In the genomic region with DNA sequence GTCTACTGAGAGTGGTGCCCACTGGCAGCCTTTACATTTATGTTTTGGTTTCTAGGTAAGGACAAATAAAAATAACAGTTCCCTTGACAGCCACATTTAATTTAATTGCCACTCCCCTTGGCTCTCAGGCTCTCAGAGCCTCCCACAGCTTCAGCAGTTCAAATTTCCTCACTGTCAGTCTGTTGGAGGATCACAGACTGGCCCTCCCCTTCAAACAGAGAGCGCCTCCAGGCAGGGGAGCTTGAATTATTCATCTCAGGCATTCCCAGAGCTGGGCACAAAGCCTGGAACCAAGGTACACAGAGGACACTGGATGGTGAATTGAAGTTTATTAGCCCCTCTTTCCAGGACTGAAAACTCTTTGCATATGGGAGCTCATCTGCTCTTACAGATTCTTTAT, we compare ENCODE assay signal across 12 cellular contexts.
DNase-seq lines count a peak whose midpoint lies in the region; ATAC-seq, FAIRE-seq and TF ChIP-seq lines count a peak whose summit lies in the region.
"Had no signal": no experiment of that assay in that cellular context is flagged by ENCODE, and none has a peak within 500 bp of the region (broad histone marks: within the 10 kb centered on the region; RNA-seq: fewer than 3 reads in every experiment).

No MANE protein-coding gene starts in this region.

- ATAC-seq in HepG2 (no peak), HG02981 (IDR thresholded peaks at IDR 0.05; ENCODE audit: unreplicated experiment) (no peak)
- ATAC-seq: left colon had no signal

- TF ChIP-seq CTCF in HepG2 (CRISPR knock-in tag; IDR thresholded peaks at IDR 0.05) = no peak

- TF ChIP-seq EP300 in HepG2 (IDR thresholded peaks at IDR 0.05; ENCODE audit: low read depth in 2 of 2, low read length in 2 of 2) = no peak
- TF ChIP-seq EP300 in HepG2 (CRISPR knock-in tag; IDR thresholded peaks at IDR 0.05; ENCODE audit: borderline replicate concordance) = no peak

- no peak for FAIRE-seq in HepG2 (lab: Jason Lieb, UNC)

- H3K79me2 ChIP-seq in HepG2 (ENCODE audit: insufficient read depth, low read length) = no peaks in the 10 kb centered on the region

- peak; percentile 62 for DNase-seq in EH (ENCODE audit: low read depth)
- DNase-seq in NCI-H1105 (lab: John Stamatoyannopoulos, UW) = peak; percentile 34
- peak; percentile 57 for DNase-seq in adipocyte (ENCODE audit: low read depth)
- peak; percentile 31 for DNase-seq in kidney tubule cell (ENCODE audit: low spot score)
- no peak for DNase-seq in stimulated activated CD4-positive, alpha-beta T cell treated with anti-CD3 and anti-CD28 coated beads, Interleukin-4, amount 100 ng/mL, for 4 hours
- no peak for DNase-seq in HepG2 (ENCODE audit: low spot score)
- no peak for DNase-seq in amniotic stem cell (lab: John Stamatoyannopoulos, UW)
- DNase-seq: activated T-cell treated with anti-CD3 and anti-CD28 coated beads, Interleukin-2, amount 50 U/mL, for 48 hours; effector CD8-positive, alpha-beta T cell; left colon; tibial artery had no signal

- 7% methylated on average over 1 of the region's 1 CpG for WGBS in HepG2 (ENCODE audit: low lambda C conversion rate)

- H3K4me1 ChIP-seq in adipocyte (ENCODE audit: control insufficient read depth, insufficient read depth, low read length) (peaks cover 5% of the 10 kb centered on the region), HepG2 (ENCODE audit: insufficient read depth, low read length) (no peaks in the 10 kb centered on the region)

- intact Hi-C loops in HepG2 (cut with micrococcal nuclease; ENCODE audit: unreplicated experiment) = no loop called here

- TF ChIP-seq RAD21 in HepG2 (CRISPR knock-in tag; IDR thresholded peaks at IDR 0.05) = no peak

- no peak overlapping the region for H3K9ac ChIP-seq in adipocyte (ENCODE audit: low read length)
- H3K9ac ChIP-seq in HepG2 (ENCODE audit: insufficient read depth, low read depth, low read length) = no peak overlapping the region

- no peaks in the 10 kb centered on the region for H3K9me3 ChIP-seq in adipocyte (ENCODE audit: control insufficient read depth, low read length)
- H3K9me3 ChIP-seq in HepG2 (ENCODE audit: low read length) = no peaks in the 10 kb centered on the region
- H3K9me3 ChIP-seq: tibial artery had no signal

- H2AFZ ChIP-seq in HepG2 (ENCODE audit: low read length) = no peak overlapping the region

- BruUV-seq in HepG2 (replicated peaks; lab: Mats Ljungman, UMichigan) = no TSS peak

- no peak overlapping the region for H3K4me2 ChIP-seq in HepG2 (ENCODE audit: low read depth, low read length)

- H3K36me3 ChIP-seq in adipocyte (ENCODE audit: control insufficient read depth, insufficient read depth, low read length, severe bottlenecking) (no peaks in the 10 kb centered on the region), HepG2 (replicated peaks in 1 of 2; ENCODE audit: control insufficient read depth in 1 of 2, insufficient read depth in 2 of 2, low read length in 2 of 2) (no peaks in the 10 kb centered on the region)
- H3K36me3 ChIP-seq: tibial artery had no signal

- TF ChIP-seq POLR2A in HepG2 (IDR thresholded peaks at IDR 0.05; ENCODE audit: insufficient read depth in 1 of 2, low read depth in 2 of 2, low read length in 2 of 2) = no peak

- H4K20me1 ChIP-seq in HepG2 (ENCODE audit: insufficient read depth, low read length) = no peaks in the 10 kb centered on the region

- H3K27me3 ChIP-seq in adipocyte (replicated peaks; ENCODE audit: control insufficient read depth, insufficient read depth, low read length) (no peaks in the 10 kb centered on the region), HepG2 (ENCODE audit: control insufficient read depth in 1 of 2, insufficient read depth in 2 of 2, low read length in 2 of 2) (no peaks in the 10 kb centered on the region)
- H3K27me3 ChIP-seq: tibial artery had no signal

- in situ Hi-C loops in HepG2 (cut with HindIII; ENCODE audit: extremely low pct_ligation_motif_present, low pct_unique_long_range_greater_than_20kb) = no loop called here

- CTCF ChIA-PET in HepG2 (lab: Yijun Ruan, JAX; ENCODE audit: low intra/inter-chr PET ratio, low total read pairs) = no interaction called here

- H3K27ac ChIP-seq in HepG2 (ENCODE audit: extremely low read length, insufficient read depth, low read length) = no peak overlapping the region
- H3K27ac ChIP-seq: tibial artery had no signal

- POLR2A ChIA-PET in HepG2 (lab: Yijun Ruan, JAX) = no interaction called here

- H3K4me3 ChIP-seq in adipocyte (ENCODE audit: low read length) (no peak overlapping the region), HepG2 (replicated peaks in 1 of 3; ENCODE audit: insufficient read depth in 1 of 3, low read depth in 2 of 3, low read length in 3 of 3) (no peak overlapping the region)
- H3K4me3 ChIP-seq: tibial artery had no signal

TF ChIP-seq in HepG2, 621 proteins besides CTCF, POLR2A, EP300 and RAD21 (continues in another document):
- no peak for TF ChIP-seq NR3C1 (CRISPR knock-in tag; IDR thresholded peaks at IDR 0.05)
- no peak for TF ChIP-seq PRPF4 (IDR thresholded peaks at IDR 0.05; ENCODE audit: low read depth, low read length, poor library complexity, severe bottlenecking)
- no peak for TF ChIP-seq TP53 (CRISPR knock-in tag; conservative IDR thresholded peaks at IDR 0.05)
- TF ChIP-seq SUZ12 (IDR thresholded peaks at IDR 0.05; ENCODE audit: low read depth, low read length) = no peak
- TF ChIP-seq ZNF335 (CRISPR knock-in tag; IDR thresholded peaks at IDR 0.05) = no peak
- no peak for TF ChIP-seq ELF1 (CRISPR knock-in tag; IDR thresholded peaks at IDR 0.05)
- no peak for TF ChIP-seq ZBTB8A (CRISPR knock-in tag; IDR thresholded peaks at IDR 0.05; ENCODE audit: borderline replicate concordance, low read depth)
- no peak for TF ChIP-seq DMAP1 (CRISPR knock-in tag; IDR thresholded peaks at IDR 0.05)
- TF ChIP-seq CBX2 (IDR thresholded peaks at IDR 0.05; ENCODE audit: low read depth, low read length) = no peak
- TF ChIP-seq CBX2 (CRISPR knock-in tag; IDR thresholded peaks at IDR 0.05; ENCODE audit: low read depth) = no peak
- TF ChIP-seq, protein P1, sequence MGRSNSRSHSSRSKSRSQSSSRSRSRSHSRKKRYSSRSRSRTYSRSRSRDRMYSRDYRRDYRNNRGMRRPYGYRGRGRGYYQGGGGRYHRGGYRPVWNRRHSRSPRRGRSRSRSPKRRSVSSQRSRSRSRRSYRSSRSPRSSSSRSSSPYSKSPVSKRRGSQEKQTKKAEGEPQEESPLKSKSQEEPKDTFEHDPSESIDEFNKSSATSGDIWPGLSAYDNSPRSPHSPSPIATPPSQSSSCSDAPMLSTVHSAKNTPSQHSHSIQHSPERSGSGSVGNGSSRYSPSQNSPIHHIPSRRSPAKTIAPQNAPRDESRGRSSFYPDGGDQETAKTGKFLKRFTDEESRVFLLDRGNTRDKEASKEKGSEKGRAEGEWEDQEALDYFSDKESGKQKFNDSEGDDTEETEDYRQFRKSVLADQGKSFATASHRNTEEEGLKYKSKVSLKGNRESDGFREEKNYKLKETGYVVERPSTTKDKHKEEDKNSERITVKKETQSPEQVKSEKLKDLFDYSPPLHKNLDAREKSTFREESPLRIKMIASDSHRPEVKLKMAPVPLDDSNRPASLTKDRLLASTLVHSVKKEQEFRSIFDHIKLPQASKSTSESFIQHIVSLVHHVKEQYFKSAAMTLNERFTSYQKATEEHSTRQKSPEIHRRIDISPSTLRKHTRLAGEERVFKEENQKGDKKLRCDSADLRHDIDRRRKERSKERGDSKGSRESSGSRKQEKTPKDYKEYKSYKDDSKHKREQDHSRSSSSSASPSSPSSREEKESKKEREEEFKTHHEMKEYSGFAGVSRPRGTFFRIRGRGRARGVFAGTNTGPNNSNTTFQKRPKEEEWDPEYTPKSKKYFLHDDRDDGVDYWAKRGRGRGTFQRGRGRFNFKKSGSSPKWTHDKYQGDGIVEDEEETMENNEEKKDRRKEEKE (IDR thresholded peaks at IDR 0.05) = no peak
- no peak for TF ChIP-seq NR2F2 (IDR thresholded peaks at IDR 0.05; ENCODE audit: borderline replicate concordance, low read depth)
- TF ChIP-seq, protein P2, sequence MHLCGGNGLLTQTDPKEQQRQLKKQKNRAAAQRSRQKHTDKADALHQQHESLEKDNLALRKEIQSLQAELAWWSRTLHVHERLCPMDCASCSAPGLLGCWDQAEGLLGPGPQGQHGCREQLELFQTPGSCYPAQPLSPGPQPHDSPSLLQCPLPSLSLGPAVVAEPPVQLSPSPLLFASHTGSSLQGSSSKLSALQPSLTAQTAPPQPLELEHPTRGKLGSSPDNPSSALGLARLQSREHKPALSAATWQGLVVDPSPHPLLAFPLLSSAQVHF (CRISPR knock-in tag; IDR thresholded peaks at IDR 0.05) = no peak
- no peak for TF ChIP-seq ZNF264 (CRISPR knock-in tag; IDR thresholded peaks at IDR 0.05)
- no peak for TF ChIP-seq ZNF12 (CRISPR knock-in tag; IDR thresholded peaks at IDR 0.05)
- TF ChIP-seq, protein P3, sequence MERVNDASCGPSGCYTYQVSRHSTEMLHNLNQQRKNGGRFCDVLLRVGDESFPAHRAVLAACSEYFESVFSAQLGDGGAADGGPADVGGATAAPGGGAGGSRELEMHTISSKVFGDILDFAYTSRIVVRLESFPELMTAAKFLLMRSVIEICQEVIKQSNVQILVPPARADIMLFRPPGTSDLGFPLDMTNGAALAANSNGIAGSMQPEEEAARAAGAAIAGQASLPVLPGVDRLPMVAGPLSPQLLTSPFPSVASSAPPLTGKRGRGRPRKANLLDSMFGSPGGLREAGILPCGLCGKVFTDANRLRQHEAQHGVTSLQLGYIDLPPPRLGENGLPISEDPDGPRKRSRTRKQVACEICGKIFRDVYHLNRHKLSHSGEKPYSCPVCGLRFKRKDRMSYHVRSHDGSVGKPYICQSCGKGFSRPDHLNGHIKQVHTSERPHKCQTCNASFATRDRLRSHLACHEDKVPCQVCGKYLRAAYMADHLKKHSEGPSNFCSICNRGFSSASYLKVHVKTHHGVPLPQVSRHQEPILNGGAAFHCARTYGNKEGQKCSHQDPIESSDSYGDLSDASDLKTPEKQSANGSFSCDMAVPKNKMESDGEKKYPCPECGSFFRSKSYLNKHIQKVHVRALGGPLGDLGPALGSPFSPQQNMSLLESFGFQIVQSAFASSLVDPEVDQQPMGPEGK (CRISPR knock-in tag; IDR thresholded peaks at IDR 0.05) = no peak
- TF ChIP-seq U2AF1 (optimal IDR thresholded peaks at IDR 0.05; ENCODE audit: low read depth, low read length) = no peak

Comparison
In these comparisons a context has a peak if more than half of its experiments do, and no peak if none do; other contexts are left out.
1. DNase-seq: peak in EH (single experiment), NCI-H1105 (single experiment), adipocyte (single experiment) and kidney tubule cell (single experiment); none in stimulated activated CD4-positive, alpha-beta T cell treated with anti-CD3 and anti-CD28 coated beads, Interleukin-4, amount 100 ng/mL, for 4 hours (0 of 2), HepG2 (single experiment) and amniotic stem cell (single experiment).